8 cellular contexts compared by ENCODE assay signal in genomic region chr15:97235285-97235985, GRCh38.
DNase-seq lines count a peak whose midpoint lies in the region; ATAC-seq and TF ChIP-seq lines count a peak whose summit lies in the region.

No MANE protein-coding gene starts in this region.

- ATAC-seq in GM18517 (IDR thresholded peaks at IDR 0.05; ENCODE audit: unreplicated experiment) (peak; percentile 57), foreskin keratinocyte (peak; percentile 68), GM19328 (IDR thresholded peaks at IDR 0.05; ENCODE audit: unreplicated experiment) (no peak)
- no peak for ATAC-seq in activated CD4-positive, alpha-beta T cell treated with anti-CD3 and anti-CD28 coated beads for 36 hours

- no peak overlapping the region for H3K9ac ChIP-seq in parathyroid adenoma

- H3K4me1 ChIP-seq in BE2C, result no peaks in the 10 kb centered on the region
- H3K4me1 ChIP-seq in foreskin keratinocyte, result no peaks in the 10 kb centered on the region
- no peaks in the 10 kb centered on the region for H3K4me1 ChIP-seq in parathyroid adenoma

- intact Hi-C loops in activated CD4-positive, alpha-beta T cell treated with anti-CD3 and anti-CD28 coated beads for 36 hours (cut with DNase I, micrococcal nuclease), result loop anchor here (1.0 to 10.0 kb wide), 4 partner anchors 878 to 1971 kb away; no protein-coding TSS in a partner anchor
- intact Hi-C loops in lower leg skin (cut with DNase I; ENCODE audit: low total_unique reads), result no loop called here

- no peak overlapping the region for H3K27ac ChIP-seq in foreskin keratinocyte
- no peak overlapping the region for H3K27ac ChIP-seq in parathyroid adenoma

- H3K4me1 Mint-ChIP-seq in activated CD4-positive, alpha-beta T cell treated with anti-CD3 and anti-CD28 coated beads for 36 hours, result no peaks in the 10 kb centered on the region

- H3K27me3 ChIP-seq in BE2C (no peaks in the 10 kb centered on the region), foreskin keratinocyte (no peaks in the 10 kb centered on the region), parathyroid adenoma (ENCODE audit: control insufficient read depth, insufficient read depth, low read length) (no peaks in the 10 kb centered on the region)

- H3K36me3 Mint-ChIP-seq in activated CD4-positive, alpha-beta T cell treated with anti-CD3 and anti-CD28 coated beads for 36 hours (ENCODE audit: low read depth), result no peaks in the 10 kb centered on the region

- DNase-seq in BE2C, result peak; percentile 48
- DNase-seq in NCI-H187 (lab: John Stamatoyannopoulos, UW), result peak; percentile 36 to 51
- DNase-seq in activated CD4-positive, alpha-beta T cell treated with anti-CD3 and anti-CD28 coated beads for 36 hours, result peak; percentile 49
- peak in 1 of 2 donors; percentile 26 for DNase-seq in foreskin keratinocyte
- no peak for DNase-seq in lower leg skin (ENCODE audit: low spot score in 2 of 2)

- no peak for TF ChIP-seq POLR2A in lower leg skin (IDR thresholded peaks at IDR 0.05)

- H3K27ac Mint-ChIP-seq in activated CD4-positive, alpha-beta T cell treated with anti-CD3 and anti-CD28 coated beads for 36 hours, result no peak overlapping the region

- TF ChIP-seq CTCF in BE2C (IDR thresholded peaks at IDR 0.05; ENCODE audit: low read depth, low read length), result peak; percentile 94
- peak; percentile 75 for TF ChIP-seq CTCF in foreskin keratinocyte (conservative IDR thresholded peaks at IDR 0.05)
- peak; percentile 73 for TF ChIP-seq CTCF in parathyroid adenoma (IDR thresholded peaks at IDR 0.05)
- TF ChIP-seq CTCF in lower leg skin (IDR thresholded peaks at IDR 0.05), result peak in 1 of 3 donors; percentile 36

- H3K4me2 ChIP-seq in parathyroid adenoma (ENCODE audit: low read length), result peak overlapping the region; percentile 51

- H3K4me3 ChIP-seq in BE2C (ENCODE audit: low read depth, low read length), result no peak overlapping the region
- H3K4me3 ChIP-seq in parathyroid adenoma (ENCODE audit: low read depth, low read length), result peak overlapping the region; percentile 11
- H3K4me3 ChIP-seq in lower leg skin (ENCODE audit: low read depth, poor library complexity, severe bottlenecking), result no peak overlapping the region

- peaks cover 8% of the 10 kb centered on the region for H3K27me3 Mint-ChIP-seq in activated CD4-positive, alpha-beta T cell treated with anti-CD3 and anti-CD28 coated beads for 36 hours

- no peaks in the 10 kb centered on the region for H3K9me3 Mint-ChIP-seq in activated CD4-positive, alpha-beta T cell treated with anti-CD3 and anti-CD28 coated beads for 36 hours (ENCODE audit: low read depth)

- CTCF ChIA-PET in activated CD4-positive, alpha-beta T cell treated with anti-CD3 and anti-CD28 coated beads for 36 hours (lab: Charles Lee), result interaction anchor here (0.6 to 1.9 kb wide), 3 partner anchors 773 to 879 kb away, joined by 3 to 6 read pairs (median 3); no protein-coding TSS in a partner anchor

- H3K36me3 ChIP-seq in BE2C, result no peaks in the 10 kb centered on the region
- no peaks in the 10 kb centered on the region for H3K36me3 ChIP-seq in parathyroid adenoma (ENCODE audit: control insufficient read depth, insufficient read depth, low read length)

- no peaks in the 10 kb centered on the region for H3K9me3 ChIP-seq in BE2C
- no peaks in the 10 kb centered on the region for H3K9me3 ChIP-seq in parathyroid adenoma (ENCODE audit: control insufficient read depth, low read length)

- POLR2A ChIA-PET in activated CD4-positive, alpha-beta T cell treated with anti-CD3 and anti-CD28 coated beads for 36 hours (lab: Charles Lee), result no interaction called here

- WGBS in lower leg skin, 2 donors, result 29 to 33% methylated on average over 14 of the region's 14 CpGs

- H3K79me2 ChIP-seq in parathyroid adenoma, result no peaks in the 10 kb centered on the region

- peak overlapping the region; percentile 38 for H2AFZ ChIP-seq in parathyroid adenoma

- no peak overlapping the region for H3K4me3 Mint-ChIP-seq in activated CD4-positive, alpha-beta T cell treated with anti-CD3 and anti-CD28 coated beads for 36 hours

Comparison
In these comparisons a context has a peak if more than half of its experiments do, and no peak if none do; other contexts are left out.
1. DNase-seq: peak in BE2C (single experiment), NCI-H187 (2 of 2) and activated CD4-positive, alpha-beta T cell treated with anti-CD3 and anti-CD28 coated beads for 36 hours (single experiment); none in lower leg skin (0 of 2).
2. ATAC-seq: peak in GM18517 (single experiment) and foreskin keratinocyte (single experiment); none in activated CD4-positive, alpha-beta T cell treated with anti-CD3 and anti-CD28 coated beads for 36 hours (single experiment) and GM19328 (single experiment).